In the genomic region with DNA sequence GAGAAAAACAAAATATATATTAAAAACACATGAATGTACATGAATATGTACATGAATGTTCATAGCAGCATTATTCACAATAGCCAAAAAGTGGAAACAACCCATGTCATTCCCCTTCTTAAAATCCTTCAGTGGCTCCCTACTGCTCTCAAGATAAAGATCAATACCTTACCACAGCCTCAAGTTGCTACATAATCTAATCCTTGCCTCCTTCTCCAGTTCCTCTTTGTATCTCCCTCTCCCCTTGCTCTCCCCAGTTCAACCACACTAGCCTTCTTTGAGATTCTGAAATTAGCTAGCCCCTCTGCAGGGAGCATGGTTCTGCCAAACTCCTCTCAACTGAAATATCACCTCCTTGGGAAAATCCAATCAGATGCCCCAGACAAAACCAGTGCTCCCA, we compare ENCODE assay signal across 17 cellular contexts.
"Had no signal": no experiment of that assay in that cellular context is flagged by ENCODE, and none has a peak within 500 bp of the region (broad histone marks: within the 10 kb centered on the region; RNA-seq: fewer than 3 reads in every experiment).

No MANE protein-coding gene starts in this region.

- H3K36me3 Mint-ChIP-seq: activated CD8-positive, alpha-beta memory T cell treated with anti-CD3 and anti-CD28 coated beads, Interleukin-2, amount 10 ng/mL, durations not matched to agents 7 days and 5 days; natural killer cell treated with Interleukin-12 subunit alpha and Interleukin-12 subunit beta and Interleukin-15 and Interleukin-18, amount 100 ng/mL, for 72 hours; stimulated activated naive B cell treated with anti-CD40 and anti-IgM and Interleukin-4, amounts not matched to agents 10 μg/mL and 1 μg/mL and 100 μg/mL, for 72 hours had no signal

- DNase-seq: activated CD4-positive, alpha-beta T cell treated with anti-CD3 and anti-CD28 coated beads for 1 hour; activated CD4-positive, alpha-beta T cell treated with anti-CD3 and anti-CD28 coated beads, Interleukin-2, amount 50 U/mL, for 48 hours; activated CD8-positive, alpha-beta memory T cell treated with anti-CD3 and anti-CD28 coated beads, Interleukin-2, amount 10 ng/mL, durations not matched to agents 7 days and 5 days; activated naive CD4-positive, alpha-beta T cell treated with anti-CD3 and anti-CD28 coated beads, Interleukin-2, amount 50 U/mL, for 16 hours; activated T-cell treated with anti-CD3 and anti-CD28 coated beads, Interleukin-2, amount 50 U/mL, for 24 hours; erythroblast; gastrocnemius medialis; heart left ventricle; right cardiac atrium; stimulated activated CD4-positive, alpha-beta T cell treated with anti-CD3 and anti-CD28 coated beads, Interleukin-15, amount 100 ng/mL, for 24 hours; stimulated activated CD4-positive, alpha-beta T cell treated with anti-CD3 and anti-CD28 coated beads, Interleukin-4, amount 100 ng/mL, for 1 hour; stimulated activated naive B cell treated with anti-CD40 and anti-IgM and Interleukin-4, amounts not matched to agents 10 μg/mL and 1 μg/mL and 100 μg/mL, for 72 hours had no signal

- H3K4me1 Mint-ChIP-seq: activated CD8-positive, alpha-beta memory T cell treated with anti-CD3 and anti-CD28 coated beads, Interleukin-2, amount 10 ng/mL, durations not matched to agents 7 days and 5 days had no signal

- H3K27me3 Mint-ChIP-seq: activated CD8-positive, alpha-beta memory T cell treated with anti-CD3 and anti-CD28 coated beads, Interleukin-2, amount 10 ng/mL, durations not matched to agents 7 days and 5 days; activated T-cell treated with anti-CD3 and anti-CD28 coated beads, Interleukin-2, amount 50 U/mL, for 24 hours; natural killer cell treated with Interleukin-12 subunit alpha and Interleukin-12 subunit beta and Interleukin-15 and Interleukin-18, amount 100 ng/mL, for 72 hours; stimulated activated naive B cell treated with anti-CD40 and anti-IgM and Interleukin-4, amounts not matched to agents 10 μg/mL and 1 μg/mL and 100 μg/mL, for 72 hours; type B pancreatic cell had no signal

- H3K27ac Mint-ChIP-seq: activated CD8-positive, alpha-beta memory T cell treated with anti-CD3 and anti-CD28 coated beads, Interleukin-2, amount 10 ng/mL, durations not matched to agents 7 days and 5 days; activated T-cell treated with anti-CD3 and anti-CD28 coated beads, Interleukin-2, amount 50 U/mL, for 24 hours; natural killer cell treated with Interleukin-12 subunit alpha and Interleukin-12 subunit beta and Interleukin-15 and Interleukin-18, amount 100 ng/mL, for 72 hours; stimulated activated naive B cell treated with anti-CD40 and anti-IgM and Interleukin-4, amounts not matched to agents 10 μg/mL and 1 μg/mL and 100 μg/mL, for 72 hours; type B pancreatic cell had no signal

- H3K4me3 ChIP-seq: cardiac muscle cell, gastrocnemius medialis, heart left ventricle, prostate gland, skin epidermis had no signal

- H3K4me3 Mint-ChIP-seq: activated CD8-positive, alpha-beta memory T cell treated with anti-CD3 and anti-CD28 coated beads, Interleukin-2, amount 10 ng/mL, durations not matched to agents 7 days and 5 days; activated T-cell treated with anti-CD3 and anti-CD28 coated beads, Interleukin-2, amount 50 U/mL, for 24 hours; natural killer cell treated with Interleukin-12 subunit alpha and Interleukin-12 subunit beta and Interleukin-15 and Interleukin-18, amount 100 ng/mL, for 72 hours; stimulated activated naive B cell treated with anti-CD40 and anti-IgM and Interleukin-4, amounts not matched to agents 10 μg/mL and 1 μg/mL and 100 μg/mL, for 72 hours; type B pancreatic cell had no signal

- ATAC-seq: activated CD8-positive, alpha-beta memory T cell treated with anti-CD3 and anti-CD28 coated beads, Interleukin-2, amount 10 ng/mL, durations not matched to agents 7 days and 5 days; gastrocnemius medialis; heart left ventricle; natural killer cell treated with Interleukin-12 subunit alpha and Interleukin-12 subunit beta and Interleukin-15 and Interleukin-18, amount 100 ng/mL, for 72 hours; right cardiac atrium; stimulated activated naive B cell treated with anti-CD40 and anti-IgM and Interleukin-4, amounts not matched to agents 10 μg/mL and 1 μg/mL and 100 μg/mL, for 72 hours had no signal

- H3K27ac ChIP-seq: cardiac muscle cell, gastrocnemius medialis, heart left ventricle, prostate gland, skin epidermis had no signal

- H3K36me3 ChIP-seq: cardiac muscle cell, gastrocnemius medialis, heart left ventricle, prostate gland had no signal

- H3K4me1 ChIP-seq: prostate gland had no signal

- H3K9me3 Mint-ChIP-seq: activated T-cell treated with anti-CD3 and anti-CD28 coated beads, Interleukin-2, amount 50 U/mL, for 24 hours; natural killer cell treated with Interleukin-12 subunit alpha and Interleukin-12 subunit beta and Interleukin-15 and Interleukin-18, amount 100 ng/mL, for 72 hours; stimulated activated naive B cell treated with anti-CD40 and anti-IgM and Interleukin-4, amounts not matched to agents 10 μg/mL and 1 μg/mL and 100 μg/mL, for 72 hours; type B pancreatic cell had no signal

- H3K27me3 ChIP-seq: cardiac muscle cell, gastrocnemius medialis, heart left ventricle had no signal
